ENCODE assay signal across 21 cellular contexts in the genomic region with DNA sequence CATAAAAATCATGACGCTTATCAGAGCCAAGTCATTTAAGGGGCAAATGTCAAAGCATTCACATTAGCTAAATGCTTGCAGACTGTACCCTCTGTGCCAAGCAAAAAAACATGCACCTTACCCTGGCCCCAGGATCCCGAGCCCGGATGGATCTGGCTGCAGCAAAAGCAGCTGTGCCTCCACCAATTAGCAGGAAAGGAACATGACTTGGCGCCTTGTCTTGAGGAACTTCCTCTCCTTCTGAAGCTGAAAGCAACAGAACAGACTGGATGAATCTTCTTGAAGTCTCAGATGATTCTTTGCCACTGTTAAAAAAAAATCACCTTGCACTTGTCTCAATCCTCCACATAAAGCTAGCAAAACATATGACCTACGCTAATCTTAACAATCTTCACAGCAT. TPM values are rescaled to one million over a fixed set of nuclear protein-coding genes. Genes with fewer than 3 reads are reported as not detected.
"Had no signal": no experiment of that assay in that cellular context is flagged by ENCODE, and none has a peak within 500 bp of the region (broad histone marks: within the 10 kb centered on the region; RNA-seq: fewer than 3 reads in every experiment).

No MANE protein-coding gene starts in this region.

- H3K27me3 Mint-ChIP-seq: activated CD8-positive, alpha-beta T cell treated with anti-CD3 and anti-CD28 coated beads for 36 hours; activated naive CD8-positive, alpha-beta T cell treated with anti-CD3 and anti-CD28 coated beads for 36 hours; T-helper 17 cell had no signal

- H3K36me3 ChIP-seq: breast epithelium, colonic mucosa had no signal

- H3K27me3 ChIP-seq: colonic mucosa had no signal

- DNase-seq: activated CD4-positive, alpha-beta T cell treated with anti-CD3 and anti-CD28 coated beads, Interleukin-2, amount 50 U/mL, for 1 hour; activated CD4-positive, CD25-positive, alpha-beta regulatory T cell; activated CD8-positive, alpha-beta T cell treated with anti-CD3 and anti-CD28 coated beads for 36 hours; activated effector memory CD4-positive, alpha-beta T cell treated with anti-CD3 and anti-CD28 coated beads, Interleukin-2, amount 50 U/mL, for 16 hours; activated naive CD4-positive, alpha-beta T cell treated with Interleukin-2 at 50 U/mL for 16 hours; activated naive CD8-positive, alpha-beta T cell treated with anti-CD3 and anti-CD28 coated beads for 36 hours; activated T-cell treated with anti-CD3 and anti-CD28 coated beads, Interleukin-2, amount 50 U/mL, for 24 hours; caudate nucleus; colonic mucosa; NCI-H1105 treated with DMSO at 0.1 percent for 48 hours; NCI-H146; NCI-H187 treated with DMSO at 0.1 percent for 48 hours; NCI-H2081 treated with DMSO at 0.1 percent for 48 hours; NCI-H446; NCI-H524; PC-9; SHP77 treated with DMSO at 0.1 percent for 48 hours; T-helper 17 cell; T-helper 9 cell had no signal

- H3K9me3 ChIP-seq: breast epithelium, colonic mucosa had no signal

- H3K9me3 Mint-ChIP-seq: activated CD8-positive, alpha-beta T cell treated with anti-CD3 and anti-CD28 coated beads for 36 hours; activated naive CD8-positive, alpha-beta T cell treated with anti-CD3 and anti-CD28 coated beads for 36 hours; activated T-cell treated with anti-CD3 and anti-CD28 coated beads, Interleukin-2, amount 50 U/mL, for 24 hours had no signal

- H3K4me3 ChIP-seq: breast epithelium, colonic mucosa, PC-9 had no signal

- ATAC-seq: activated CD8-positive, alpha-beta T cell treated with anti-CD3 and anti-CD28 coated beads for 36 hours; T-helper 17 cell had no signal

- H3K4me3 Mint-ChIP-seq: activated CD8-positive, alpha-beta T cell treated with anti-CD3 and anti-CD28 coated beads for 36 hours; activated naive CD8-positive, alpha-beta T cell treated with anti-CD3 and anti-CD28 coated beads for 36 hours; activated T-cell treated with anti-CD3 and anti-CD28 coated beads, Interleukin-2, amount 50 U/mL, for 24 hours; T-helper 17 cell had no signal

- H3K27ac Mint-ChIP-seq: activated CD8-positive, alpha-beta T cell treated with anti-CD3 and anti-CD28 coated beads for 36 hours; activated naive CD8-positive, alpha-beta T cell treated with anti-CD3 and anti-CD28 coated beads for 36 hours; activated T-cell treated with anti-CD3 and anti-CD28 coated beads, Interleukin-2, amount 50 U/mL, for 24 hours; T-helper 17 cell had no signal

RNA-seq across cellular contexts. Expression of a gene that starts 24.1 kb away (rescaled TPM):
- total RNA-seq: MCF 10A had no signal
